1 cellular context compared by ENCODE assay signal in the genomic region with DNA sequence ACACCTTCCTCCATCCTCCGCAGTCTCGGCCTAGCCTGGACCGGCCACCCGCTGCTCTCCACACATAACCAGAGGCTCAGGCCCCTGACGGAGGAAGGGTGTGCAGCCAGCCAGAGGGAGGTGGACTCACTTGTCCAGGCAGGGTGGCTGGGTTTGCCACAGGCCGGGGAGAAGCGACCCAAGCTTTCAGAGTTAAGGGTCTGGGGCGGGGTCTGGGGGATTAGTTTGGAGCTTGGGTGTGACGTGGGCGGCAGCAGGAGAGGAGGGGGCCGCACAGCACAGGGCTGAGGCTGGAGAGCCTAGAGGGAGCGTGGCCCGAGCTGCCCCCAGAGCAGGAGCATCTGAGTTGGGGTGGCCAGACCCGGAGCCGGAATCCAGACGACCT.
TF ChIP-seq lines count a peak whose summit lies in the region.

No MANE protein-coding gene starts in this region.

TF ChIP-seq in HepG2, 621 proteins besides CTCF, POLR2A, EP300 and RAD21 (continued from another document):
- TF ChIP-seq, protein P1, sequence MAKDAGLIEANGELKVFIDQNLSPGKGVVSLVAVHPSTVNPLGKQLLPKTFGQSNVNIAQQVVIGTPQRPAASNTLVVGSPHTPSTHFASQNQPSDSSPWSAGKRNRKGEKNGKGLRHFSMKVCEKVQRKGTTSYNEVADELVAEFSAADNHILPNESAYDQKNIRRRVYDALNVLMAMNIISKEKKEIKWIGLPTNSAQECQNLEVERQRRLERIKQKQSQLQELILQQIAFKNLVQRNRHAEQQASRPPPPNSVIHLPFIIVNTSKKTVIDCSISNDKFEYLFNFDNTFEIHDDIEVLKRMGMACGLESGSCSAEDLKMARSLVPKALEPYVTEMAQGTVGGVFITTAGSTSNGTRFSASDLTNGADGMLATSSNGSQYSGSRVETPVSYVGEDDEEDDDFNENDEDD (CRISPR knock-in tag; IDR thresholded peaks at IDR 0.05; ENCODE audit: borderline replicate concordance): no peak
- TF ChIP-seq ZNF136 (CRISPR knock-in tag; IDR thresholded peaks at IDR 0.05; ENCODE audit: low read depth): no peak
- TF ChIP-seq, protein P2, sequence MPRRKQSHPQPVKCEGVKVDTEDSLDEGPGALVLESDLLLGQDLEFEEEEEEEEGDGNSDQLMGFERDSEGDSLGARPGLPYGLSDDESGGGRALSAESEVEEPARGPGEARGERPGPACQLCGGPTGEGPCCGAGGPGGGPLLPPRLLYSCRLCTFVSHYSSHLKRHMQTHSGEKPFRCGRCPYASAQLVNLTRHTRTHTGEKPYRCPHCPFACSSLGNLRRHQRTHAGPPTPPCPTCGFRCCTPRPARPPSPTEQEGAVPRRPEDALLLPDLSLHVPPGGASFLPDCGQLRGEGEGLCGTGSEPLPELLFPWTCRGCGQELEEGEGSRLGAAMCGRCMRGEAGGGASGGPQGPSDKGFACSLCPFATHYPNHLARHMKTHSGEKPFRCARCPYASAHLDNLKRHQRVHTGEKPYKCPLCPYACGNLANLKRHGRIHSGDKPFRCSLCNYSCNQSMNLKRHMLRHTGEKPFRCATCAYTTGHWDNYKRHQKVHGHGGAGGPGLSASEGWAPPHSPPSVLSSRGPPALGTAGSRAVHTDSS (CRISPR knock-in tag; conservative IDR thresholded peaks at IDR 0.05): no peak
- TF ChIP-seq KDM6A (CRISPR knock-in tag; IDR thresholded peaks at IDR 0.05; ENCODE audit: low read depth): no peak
- TF ChIP-seq JDP2 (CRISPR knock-in tag; IDR thresholded peaks at IDR 0.05; ENCODE audit: borderline replicate concordance): no peak
- TF ChIP-seq, protein P3, sequence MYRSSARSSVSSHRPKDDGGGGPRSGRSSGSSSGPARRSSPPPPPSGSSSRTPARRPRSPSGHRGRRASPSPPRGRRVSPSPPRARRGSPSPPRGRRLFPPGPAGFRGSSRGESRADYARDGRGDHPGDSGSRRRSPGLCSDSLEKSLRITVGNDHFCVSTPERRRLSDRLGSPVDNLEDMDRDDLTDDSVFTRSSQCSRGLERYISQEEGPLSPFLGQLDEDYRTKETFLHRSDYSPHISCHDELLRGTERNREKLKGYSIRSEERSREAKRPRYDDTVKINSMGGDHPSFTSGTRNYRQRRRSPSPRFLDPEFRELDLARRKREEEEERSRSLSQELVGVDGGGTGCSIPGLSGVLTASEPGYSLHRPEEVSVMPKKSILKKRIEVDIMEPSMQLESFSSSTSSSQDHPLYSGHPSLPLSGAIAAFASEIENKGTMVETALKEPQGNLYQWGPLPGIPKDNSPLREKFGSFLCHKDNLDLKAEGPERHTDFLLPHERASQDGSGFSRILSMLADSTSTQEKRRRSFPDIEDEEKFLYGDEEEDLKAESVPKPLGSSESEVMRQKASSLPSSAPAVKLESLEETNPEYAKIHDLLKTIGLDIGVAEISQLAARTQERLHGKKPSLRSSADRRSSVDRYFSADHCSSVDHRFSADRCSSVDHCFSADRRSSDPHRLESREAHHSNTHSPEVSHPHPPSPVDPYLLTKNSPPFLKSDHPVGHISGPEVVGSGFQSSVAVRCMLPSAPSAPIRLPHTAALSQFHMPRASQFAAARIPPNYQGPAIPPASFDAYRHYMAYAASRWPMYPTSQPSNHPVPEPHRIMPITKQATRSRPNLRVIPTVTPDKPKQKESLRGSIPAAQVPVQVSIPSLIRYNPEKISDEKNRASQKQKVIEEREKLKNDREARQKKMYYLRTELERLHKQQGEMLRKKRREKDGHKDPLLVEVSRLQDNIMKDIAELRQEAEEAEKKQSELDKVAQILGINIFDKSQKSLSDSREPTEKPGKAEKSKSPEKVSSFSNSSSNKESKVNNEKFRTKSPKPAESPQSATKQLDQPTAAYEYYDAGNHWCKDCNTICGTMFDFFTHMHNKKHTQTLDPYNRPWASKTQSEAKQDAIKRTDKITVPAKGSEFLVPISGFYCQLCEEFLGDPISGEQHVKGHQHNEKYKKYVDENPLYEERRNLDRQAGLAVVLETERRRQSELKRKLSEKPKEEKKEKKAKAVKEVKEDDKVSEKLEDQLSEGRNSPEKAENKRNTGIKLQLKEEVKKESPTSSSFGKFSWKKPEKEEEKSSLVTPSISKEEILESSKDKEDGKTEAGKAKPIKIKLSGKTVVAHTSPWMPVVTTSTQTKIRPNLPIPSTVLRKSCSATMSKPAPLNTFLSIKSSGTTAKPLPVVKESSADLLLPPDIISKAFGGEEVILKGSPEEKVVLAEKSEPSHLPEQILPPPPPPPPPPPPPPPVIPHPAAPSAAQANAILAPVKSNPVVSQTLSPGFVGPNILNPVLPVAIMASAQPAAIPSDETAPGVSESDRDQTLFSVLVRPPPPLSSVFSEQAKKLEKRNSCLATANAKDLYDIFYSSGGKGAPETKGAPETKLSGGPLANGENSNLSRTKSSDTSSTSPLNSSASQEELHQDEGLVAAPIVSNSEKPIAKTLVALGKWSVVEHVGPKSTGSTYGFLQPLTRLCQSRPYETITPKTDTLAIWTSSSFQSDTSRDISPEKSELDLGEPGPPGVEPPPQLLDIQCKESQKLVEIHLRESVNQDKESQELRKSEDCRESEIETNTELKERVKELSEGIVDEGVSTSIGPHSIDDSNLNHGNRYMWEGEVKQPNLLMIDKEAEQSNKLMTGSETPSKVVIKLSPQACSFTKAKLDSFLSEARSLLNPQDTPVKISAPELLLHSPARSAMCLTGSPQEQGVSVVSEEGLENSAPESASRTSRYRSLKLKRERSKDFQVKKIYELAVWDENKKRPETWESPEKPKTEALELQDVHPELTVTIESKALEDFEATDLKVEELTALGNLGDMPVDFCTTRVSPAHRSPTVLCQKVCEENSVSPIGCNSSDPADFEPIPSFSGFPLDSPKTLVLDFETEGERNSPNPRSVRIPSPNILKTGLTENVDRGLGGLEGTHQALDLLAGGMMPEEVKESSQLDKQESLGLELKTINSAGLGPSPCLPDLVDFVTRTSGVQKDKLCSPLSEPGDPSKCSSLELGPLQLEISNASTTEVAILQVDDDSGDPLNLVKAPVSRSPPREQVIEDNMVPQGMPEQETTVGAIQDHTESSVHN (CRISPR knock-in tag; IDR thresholded peaks at IDR 0.05): no peak
- TF ChIP-seq, protein P4, sequence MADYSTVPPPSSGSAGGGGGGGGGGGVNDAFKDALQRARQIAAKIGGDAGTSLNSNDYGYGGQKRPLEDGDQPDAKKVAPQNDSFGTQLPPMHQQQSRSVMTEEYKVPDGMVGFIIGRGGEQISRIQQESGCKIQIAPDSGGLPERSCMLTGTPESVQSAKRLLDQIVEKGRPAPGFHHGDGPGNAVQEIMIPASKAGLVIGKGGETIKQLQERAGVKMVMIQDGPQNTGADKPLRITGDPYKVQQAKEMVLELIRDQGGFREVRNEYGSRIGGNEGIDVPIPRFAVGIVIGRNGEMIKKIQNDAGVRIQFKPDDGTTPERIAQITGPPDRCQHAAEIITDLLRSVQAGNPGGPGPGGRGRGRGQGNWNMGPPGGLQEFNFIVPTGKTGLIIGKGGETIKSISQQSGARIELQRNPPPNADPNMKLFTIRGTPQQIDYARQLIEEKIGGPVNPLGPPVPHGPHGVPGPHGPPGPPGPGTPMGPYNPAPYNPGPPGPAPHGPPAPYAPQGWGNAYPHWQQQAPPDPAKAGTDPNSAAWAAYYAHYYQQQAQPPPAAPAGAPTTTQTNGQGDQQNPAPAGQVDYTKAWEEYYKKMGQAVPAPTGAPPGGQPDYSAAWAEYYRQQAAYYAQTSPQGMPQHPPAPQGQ (CRISPR knock-in tag; IDR thresholded peaks at IDR 0.05; ENCODE audit: borderline replicate concordance): no peak
- no peak for TF ChIP-seq ZNF564 (CRISPR knock-in tag; IDR thresholded peaks at IDR 0.05)
- no peak for TF ChIP-seq PPARG (CRISPR knock-in tag; conservative IDR thresholded peaks at IDR 0.05)
- TF ChIP-seq, protein P5, sequence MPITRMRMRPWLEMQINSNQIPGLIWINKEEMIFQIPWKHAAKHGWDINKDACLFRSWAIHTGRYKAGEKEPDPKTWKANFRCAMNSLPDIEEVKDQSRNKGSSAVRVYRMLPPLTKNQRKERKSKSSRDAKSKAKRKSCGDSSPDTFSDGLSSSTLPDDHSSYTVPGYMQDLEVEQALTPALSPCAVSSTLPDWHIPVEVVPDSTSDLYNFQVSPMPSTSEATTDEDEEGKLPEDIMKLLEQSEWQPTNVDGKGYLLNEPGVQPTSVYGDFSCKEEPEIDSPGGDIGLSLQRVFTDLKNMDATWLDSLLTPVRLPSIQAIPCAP (CRISPR knock-in tag; IDR thresholded peaks at IDR 0.05; ENCODE audit: low read depth): no peak
- no peak for TF ChIP-seq ZNF572 (CRISPR knock-in tag; IDR thresholded peaks at IDR 0.05)
- TF ChIP-seq PHF8 (CRISPR knock-in tag; IDR thresholded peaks at IDR 0.05): no peak
- TF ChIP-seq, protein P6, sequence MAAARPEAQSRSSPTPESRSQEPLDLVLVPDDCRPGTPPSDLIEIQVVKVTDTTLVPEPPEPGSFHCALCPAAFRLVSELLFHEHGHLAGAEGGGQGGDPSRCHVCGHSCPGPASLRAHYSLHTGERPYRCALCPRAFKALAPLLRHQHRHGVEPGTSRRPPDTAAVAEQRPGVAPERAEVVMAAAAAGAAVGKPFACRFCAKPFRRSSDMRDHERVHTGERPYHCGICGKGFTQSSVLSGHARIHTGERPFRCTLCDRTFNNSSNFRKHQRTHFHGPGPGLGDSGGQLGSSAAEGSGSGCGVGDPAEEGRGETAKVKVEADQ (CRISPR knock-in tag; IDR thresholded peaks at IDR 0.05; ENCODE audit: borderline replicate concordance): no peak
